ENCODE assay signal across 8 cellular contexts in the genomic region with DNA sequence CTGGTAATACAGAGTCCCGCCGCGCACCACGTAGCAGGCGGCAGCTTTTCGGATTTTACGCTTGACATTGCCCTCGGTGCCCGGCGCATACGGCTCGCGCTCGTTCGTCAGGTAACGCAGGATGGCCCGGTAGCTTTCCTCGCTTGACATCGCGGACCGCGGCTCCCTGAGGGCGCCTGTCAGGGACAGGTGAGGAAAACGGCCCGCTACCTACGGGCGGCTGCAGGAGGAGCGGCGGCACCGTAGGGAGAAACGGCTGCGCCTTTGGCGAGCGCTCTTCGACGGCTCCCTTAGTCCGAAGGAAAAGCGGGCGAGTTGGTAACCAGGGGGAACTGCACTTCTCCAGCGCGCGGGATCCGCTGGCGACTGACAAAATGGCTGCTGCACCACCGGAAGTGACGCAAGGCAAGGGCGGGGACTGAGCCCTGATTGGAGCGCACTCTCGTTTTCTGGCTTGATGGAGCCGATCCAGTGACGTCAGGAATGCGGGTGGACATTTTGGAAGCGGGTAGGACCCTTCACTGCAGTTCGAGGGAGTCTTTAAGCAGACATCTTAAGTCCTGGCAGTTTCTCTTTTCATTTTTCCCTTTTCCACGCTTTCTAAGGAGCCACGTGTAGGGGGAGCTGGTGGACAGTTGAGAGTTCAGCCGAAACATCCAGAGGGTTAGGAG. TPM values are rescaled to one million over a fixed set of nuclear protein-coding genes. Genes with fewer than 3 reads are reported as not detected.
DNase-seq lines count a peak whose midpoint lies in the region; ATAC-seq and TF ChIP-seq lines count a peak whose summit lies in the region.

A gene with protein sequence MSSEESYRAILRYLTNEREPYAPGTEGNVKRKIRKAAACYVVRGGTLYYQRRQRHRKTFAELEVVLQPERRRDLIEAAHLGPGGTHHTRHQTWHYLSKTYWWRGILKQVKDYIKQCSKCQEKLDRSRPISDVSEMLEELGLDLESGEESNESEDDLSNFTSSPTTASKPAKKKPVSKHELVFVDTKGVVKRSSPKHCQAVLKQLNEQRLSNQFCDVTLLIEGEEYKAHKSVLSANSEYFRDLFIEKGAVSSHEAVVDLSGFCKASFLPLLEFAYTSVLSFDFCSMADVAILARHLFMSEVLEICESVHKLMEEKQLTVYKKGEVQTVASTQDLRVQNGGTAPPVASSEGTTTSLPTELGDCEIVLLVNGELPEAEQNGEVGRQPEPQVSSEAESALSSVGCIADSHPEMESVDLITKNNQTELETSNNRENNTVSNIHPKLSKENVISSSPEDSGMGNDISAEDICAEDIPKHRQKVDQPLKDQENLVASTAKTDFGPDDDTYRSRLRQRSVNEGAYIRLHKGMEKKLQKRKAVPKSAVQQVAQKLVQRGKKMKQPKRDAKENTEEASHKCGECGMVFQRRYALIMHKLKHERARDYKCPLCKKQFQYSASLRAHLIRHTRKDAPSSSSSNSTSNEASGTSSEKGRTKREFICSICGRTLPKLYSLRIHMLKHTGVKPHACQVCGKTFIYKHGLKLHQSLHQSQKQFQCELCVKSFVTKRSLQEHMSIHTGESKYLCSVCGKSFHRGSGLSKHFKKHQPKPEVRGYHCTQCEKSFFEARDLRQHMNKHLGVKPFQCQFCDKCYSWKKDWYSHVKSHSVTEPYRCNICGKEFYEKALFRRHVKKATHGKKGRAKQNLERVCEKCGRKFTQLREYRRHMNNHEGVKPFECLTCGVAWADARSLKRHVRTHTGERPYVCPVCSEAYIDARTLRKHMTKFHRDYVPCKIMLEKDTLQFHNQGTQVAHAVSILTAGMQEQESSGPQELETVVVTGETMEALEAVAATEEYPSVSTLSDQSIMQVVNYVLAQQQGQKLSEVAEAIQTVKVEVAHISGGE (minus strand): TSS at position 368 of the 671 bp plus-strand sequence. CDS start 218 bp downstream, at position 150.

- H3K79me2 ChIP-seq in KMS-11 (ENCODE audit: insufficient read depth, low read depth), result peaks cover 47% of the 10 kb centered on the region
- peaks cover 31% of the 10 kb centered on the region for H3K79me2 ChIP-seq in neural cell (replicated peaks; ENCODE audit: insufficient read depth, low read length)

- H3K4me1 ChIP-seq in KMS-11 (ENCODE audit: low read depth, poor library complexity, severe bottlenecking), result peaks cover 15% of the 10 kb centered on the region

- H3K9me2 ChIP-seq in neural cell (ENCODE audit: insufficient read depth, low read length), result no peaks in the 10 kb centered on the region

- no peaks in the 10 kb centered on the region for H3K9me3 ChIP-seq in neural cell (ENCODE audit: low read length)

- H3F3A ChIP-seq in neural cell (ENCODE audit: insufficient read depth, low read length, poor library complexity, severe bottlenecking), result peaks cover 4% of the 10 kb centered on the region

- peak within 1 kb of the TSS; percentile 90 for H3K27ac ChIP-seq in KMS-11
- H3K27ac ChIP-seq in neural cell (ENCODE audit: low read length), result peak within 1 kb of the TSS; percentile 96

- peak; percentile 40 for TF ChIP-seq EP300 in neural cell (conservative IDR thresholded peaks at IDR 0.05; ENCODE audit: poor library complexity, severe bottlenecking)

- no peak; the same call in 1 of the 2 replicates for TF ChIP-seq CTCF in KMS-11 (conservative IDR thresholded peaks at IDR 0.05; ENCODE audit: low read depth, low read length)
- TF ChIP-seq CTCF in fibroblast of mammary gland (conservative IDR thresholded peaks at IDR 0.05; ENCODE audit: control insufficient read depth, insufficient read depth, low read depth, low read length), result peak; percentile 65
- peak; percentile 86 for TF ChIP-seq CTCF in neural cell (IDR thresholded peaks at IDR 0.05; ENCODE audit: poor library complexity, severe bottlenecking)
- no peak for TF ChIP-seq CTCF in subcutaneous adipose tissue (IDR thresholded peaks at IDR 0.05; ENCODE audit: low read depth)

- peak; percentile 42 for TF ChIP-seq RAD21 in neural cell (conservative IDR thresholded peaks at IDR 0.05)

- peak; percentile 77 for ATAC-seq in GM21576 (IDR thresholded peaks at IDR 0.05; ENCODE audit: unreplicated experiment)

- H2AFZ ChIP-seq in KMS-11 (ENCODE audit: low read depth) (peak within 1 kb of the TSS; percentile 72), neural cell (ENCODE audit: low read depth, low read length) (peak within 1 kb of the TSS; percentile 89)

- H3K36me3 ChIP-seq in KMS-11 (ENCODE audit: insufficient read depth), result peaks cover 18% of the 10 kb centered on the region; the same call in 1 of the 2 replicates
- peaks cover 12% of the 10 kb centered on the region for H3K36me3 ChIP-seq in neural cell (ENCODE audit: insufficient read depth, low read length)

- peak; percentile 97 for DNase-seq in Caki2 (ENCODE audit: low read depth)
- peak; percentile 99 for DNase-seq in activated T-cell treated with anti-CD3 and anti-CD28 coated beads for 48 hours (ENCODE audit: low read depth)
- peak; percentile 100 for DNase-seq in fibroblast of mammary gland (ENCODE audit: low read depth)
- no peak for DNase-seq in OCI-M2 (lab: John Stamatoyannopoulos, UW; ENCODE audit: unreplicated experiment)

- H3K9ac ChIP-seq in KMS-11, result peak within 1 kb of the TSS; percentile 87
- H3K9ac ChIP-seq in neural cell (ENCODE audit: low read length), result peak within 1 kb of the TSS; percentile 96

- H3K4me3 ChIP-seq in KMS-11 (IDR thresholded peaks at IDR 0.05; ENCODE audit: insufficient read depth, low read depth, low read length) (peak within 1 kb of the TSS; percentile 71), fibroblast of mammary gland (ENCODE audit: control insufficient read depth, low read depth, low read length) (peak within 1 kb of the TSS; percentile 93), neural cell (ENCODE audit: low read length) (peak within 1 kb of the TSS; percentile 91)

- peaks cover 4% of the 10 kb centered on the region for H4K20me1 ChIP-seq in KMS-11 (ENCODE audit: insufficient read depth)
- no peaks in the 10 kb centered on the region for H4K20me1 ChIP-seq in neural cell (ENCODE audit: insufficient read depth)

- in situ Hi-C loops in Caki2 (cut with HindIII; ENCODE audit: low pct_unique_long_range_greater_than_20kb, low sequenced_read_pairs), result no loop called here

- H3K27me3 ChIP-seq in KMS-11 (ENCODE audit: insufficient read depth, low read depth) (no peaks in the 10 kb centered on the region), neural cell (ENCODE audit: insufficient read depth, low read depth, low read length) (no peaks in the 10 kb centered on the region)

- H3K4me2 ChIP-seq in KMS-11 (peak within 1 kb of the TSS; percentile 76), neural cell (ENCODE audit: low read length) (peak within 1 kb of the TSS; percentile 47)

TF ChIP-seq in neural cell, 6 proteins besides CTCF, POLR2A, EP300 and RAD21:
- no peak for TF ChIP-seq SMC3 (conservative IDR thresholded peaks at IDR 0.05; ENCODE audit: poor library complexity)
- no peak for TF ChIP-seq EZH2 (IDR thresholded peaks at IDR 0.05; ENCODE audit: borderline replicate concordance, insufficient read depth, low read length, poor library complexity, severe bottlenecking)
- TF ChIP-seq TAF1 (IDR thresholded peaks at IDR 0.05; ENCODE audit: low read depth), result peak; percentile 68
- peak; percentile 96 for TF ChIP-seq MXI1 (conservative IDR thresholded peaks at IDR 0.05; ENCODE audit: poor library complexity, severe bottlenecking)
- TF ChIP-seq POLR2AphosphoS5 (IDR thresholded peaks at IDR 0.05), result peak; percentile 98
- TF ChIP-seq, protein P1, sequence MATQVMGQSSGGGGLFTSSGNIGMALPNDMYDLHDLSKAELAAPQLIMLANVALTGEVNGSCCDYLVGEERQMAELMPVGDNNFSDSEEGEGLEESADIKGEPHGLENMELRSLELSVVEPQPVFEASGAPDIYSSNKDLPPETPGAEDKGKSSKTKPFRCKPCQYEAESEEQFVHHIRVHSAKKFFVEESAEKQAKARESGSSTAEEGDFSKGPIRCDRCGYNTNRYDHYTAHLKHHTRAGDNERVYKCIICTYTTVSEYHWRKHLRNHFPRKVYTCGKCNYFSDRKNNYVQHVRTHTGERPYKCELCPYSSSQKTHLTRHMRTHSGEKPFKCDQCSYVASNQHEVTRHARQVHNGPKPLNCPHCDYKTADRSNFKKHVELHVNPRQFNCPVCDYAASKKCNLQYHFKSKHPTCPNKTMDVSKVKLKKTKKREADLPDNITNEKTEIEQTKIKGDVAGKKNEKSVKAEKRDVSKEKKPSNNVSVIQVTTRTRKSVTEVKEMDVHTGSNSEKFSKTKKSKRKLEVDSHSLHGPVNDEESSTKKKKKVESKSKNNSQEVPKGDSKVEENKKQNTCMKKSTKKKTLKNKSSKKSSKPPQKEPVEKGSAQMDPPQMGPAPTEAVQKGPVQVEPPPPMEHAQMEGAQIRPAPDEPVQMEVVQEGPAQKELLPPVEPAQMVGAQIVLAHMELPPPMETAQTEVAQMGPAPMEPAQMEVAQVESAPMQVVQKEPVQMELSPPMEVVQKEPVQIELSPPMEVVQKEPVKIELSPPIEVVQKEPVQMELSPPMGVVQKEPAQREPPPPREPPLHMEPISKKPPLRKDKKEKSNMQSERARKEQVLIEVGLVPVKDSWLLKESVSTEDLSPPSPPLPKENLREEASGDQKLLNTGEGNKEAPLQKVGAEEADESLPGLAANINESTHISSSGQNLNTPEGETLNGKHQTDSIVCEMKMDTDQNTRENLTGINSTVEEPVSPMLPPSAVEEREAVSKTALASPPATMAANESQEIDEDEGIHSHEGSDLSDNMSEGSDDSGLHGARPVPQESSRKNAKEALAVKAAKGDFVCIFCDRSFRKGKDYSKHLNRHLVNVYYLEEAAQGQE (IDR thresholded peaks at IDR 0.05; ENCODE audit: borderline replicate concordance), result no peak

RNA-seq across cellular contexts. Expression of the gene that starts here (rescaled TPM):
- 9.4 and 9.8 TPM in 2 replicates for total RNA-seq in Caki2 (2014; rRNA removed; shearing (Covaris generic); ENCODE audit: low replicate concordance)
- polyA plus RNA-seq in neural cell, result 22.0 and 23.5 TPM in 2 replicates
- polyA minus RNA-seq in neural cell, result 80.1 and 86.7 TPM in 2 replicates
- 10 to 100 TPM; 16.0 to 20.4 (median 20.1) TPM for total RNA-seq in subcutaneous adipose tissue

Comparison
In these comparisons a context has a peak if more than half of its experiments do, and no peak if none do; other contexts are left out.
1. CTCF ChIP-seq: peak in fibroblast of mammary gland (single experiment) and neural cell (single experiment); none in KMS-11 (single experiment) and subcutaneous adipose tissue (single experiment).
2. Peak in every context shown above with its lines, with median percentiles within 50 percentile points of each other: H3K4me3 ChIP-seq.